In genomic region chr17:27994586-27994985, GRCh38 we compare ENCODE assay signal across 1 cellular context.
TF ChIP-seq lines count a peak whose summit lies in the region.

No MANE protein-coding gene starts in this region.

TF ChIP-seq in GM23338, 12 proteins besides CTCF, POLR2A, EP300 and RAD21 (continued from another document):
- TF ChIP-seq REST (IDR thresholded peaks at IDR 0.05; ENCODE audit: unreplicated experiment) (no peak), ZNF331 (CRISPR knock-in tag; IDR thresholded peaks at IDR 0.05; ENCODE audit: low read depth) (no peak)
